In genomic region chr2:152162141-152162540, GRCh38 we compare ENCODE assay signal across 7 cellular contexts.
"Had no signal": no experiment of that assay in that cellular context is flagged by ENCODE, and none has a peak within 500 bp of the region (broad histone marks: within the 10 kb centered on the region; RNA-seq: fewer than 3 reads in every experiment).

No MANE protein-coding gene starts in this region.

- H3K4me3 ChIP-seq: GM12878 had no signal

- FAIRE-seq: G401.6, GM12878, GM12891, GM12892, GM19239 had no signal

- ATAC-seq: GM12878 had no signal

- DNase-seq: GDM1, GF-D8 had no signal
